13 cellular contexts compared by ENCODE assay signal in the genomic region with DNA sequence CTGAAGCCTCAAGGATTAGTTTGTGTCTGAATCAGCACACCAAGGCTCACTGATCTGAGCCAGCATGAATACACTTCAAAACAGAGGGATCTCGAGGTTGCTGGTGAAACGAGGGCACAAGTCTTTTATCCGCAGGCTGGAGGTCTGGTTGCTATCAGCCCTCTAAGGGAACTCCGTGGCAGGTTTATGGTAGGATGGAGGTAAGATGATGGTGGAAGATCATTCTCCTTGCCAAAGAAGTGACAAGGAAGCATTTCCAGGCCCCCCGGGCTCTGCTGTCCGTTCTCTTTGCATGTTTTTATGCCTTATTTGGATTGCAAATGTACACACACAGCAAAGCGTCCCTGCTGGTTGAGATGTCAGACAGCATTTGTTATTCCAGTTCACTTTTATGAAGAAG.
"Had no signal": no experiment of that assay in that cellular context is flagged by ENCODE, and none has a peak within 500 bp of the region (broad histone marks: within the 10 kb centered on the region; RNA-seq: fewer than 3 reads in every experiment).

No MANE protein-coding gene starts in this region.

- H3K27me3 ChIP-seq: ovary, thyroid gland had no signal

- H3K27ac Mint-ChIP-seq: activated CD4-positive, alpha-beta memory T cell treated with anti-CD3 and anti-CD28 coated beads, Interleukin-2, amount 10 ng/mL, durations not matched to agents 7 days and 5 days; activated CD4-positive, alpha-beta T cell treated with anti-CD3 and anti-CD28 coated beads for 36 hours; activated naive CD8-positive, alpha-beta T cell treated with anti-CD3 and anti-CD28 coated beads, Interleukin-2, amount 10 ng/mL, durations not matched to agents 7 days and 5 days; activated T-cell treated with anti-CD3 and anti-CD28 coated beads, Interleukin-2, amount 50 U/mL, for 72 hours; nephron had no signal

- DNase-seq: activated CD4-positive, alpha-beta memory T cell treated with anti-CD3 and anti-CD28 coated beads, Interleukin-2, amount 10 ng/mL, durations not matched to agents 7 days and 5 days; activated CD4-positive, alpha-beta T cell treated with anti-CD3 and anti-CD28 coated beads for 36 hours; activated gamma-delta T cell treated with Interleukin-2 at 50 U/mL for 16 hours; activated naive CD8-positive, alpha-beta T cell treated with anti-CD3 and anti-CD28 coated beads, Interleukin-2, amount 10 ng/mL, durations not matched to agents 7 days and 5 days; activated T-cell treated with anti-CD3 and anti-CD28 coated beads, Interleukin-2, amount 50 U/mL, for 72 hours; aorta; hippocampal formation; lower lobe of right lung; ovary; T1000; thyroid gland; WERI-Rb-1 had no signal

- H3K4me3 ChIP-seq: lower lobe of right lung, ovary, thyroid gland had no signal

- H3K9me3 Mint-ChIP-seq: activated CD4-positive, alpha-beta memory T cell treated with anti-CD3 and anti-CD28 coated beads, Interleukin-2, amount 10 ng/mL, durations not matched to agents 7 days and 5 days; activated naive CD8-positive, alpha-beta T cell treated with anti-CD3 and anti-CD28 coated beads, Interleukin-2, amount 10 ng/mL, durations not matched to agents 7 days and 5 days; activated T-cell treated with anti-CD3 and anti-CD28 coated beads, Interleukin-2, amount 50 U/mL, for 72 hours had no signal

- H3K4me1 ChIP-seq: lower lobe of right lung, thyroid gland had no signal

- H3K36me3 ChIP-seq: lower lobe of right lung, ovary, thyroid gland, WERI-Rb-1 had no signal

- H3K36me3 Mint-ChIP-seq: activated naive CD8-positive, alpha-beta T cell treated with anti-CD3 and anti-CD28 coated beads, Interleukin-2, amount 10 ng/mL, durations not matched to agents 7 days and 5 days had no signal

- H3K4me3 Mint-ChIP-seq: activated CD4-positive, alpha-beta memory T cell treated with anti-CD3 and anti-CD28 coated beads, Interleukin-2, amount 10 ng/mL, durations not matched to agents 7 days and 5 days; activated CD4-positive, alpha-beta T cell treated with anti-CD3 and anti-CD28 coated beads for 36 hours; activated naive CD8-positive, alpha-beta T cell treated with anti-CD3 and anti-CD28 coated beads, Interleukin-2, amount 10 ng/mL, durations not matched to agents 7 days and 5 days; activated T-cell treated with anti-CD3 and anti-CD28 coated beads, Interleukin-2, amount 50 U/mL, for 72 hours; nephron had no signal

- ATAC-seq: activated CD4-positive, alpha-beta T cell treated with anti-CD3 and anti-CD28 coated beads for 36 hours; activated T-cell treated with anti-CD3 and anti-CD28 coated beads, Interleukin-2, amount 50 U/mL, for 72 hours; lower lobe of right lung had no signal

- H3K9me3 ChIP-seq: lower lobe of right lung, ovary, thyroid gland had no signal

- H3K4me1 Mint-ChIP-seq: activated CD4-positive, alpha-beta memory T cell treated with anti-CD3 and anti-CD28 coated beads, Interleukin-2, amount 10 ng/mL, durations not matched to agents 7 days and 5 days; activated CD4-positive, alpha-beta T cell treated with anti-CD3 and anti-CD28 coated beads for 36 hours; activated naive CD8-positive, alpha-beta T cell treated with anti-CD3 and anti-CD28 coated beads, Interleukin-2, amount 10 ng/mL, durations not matched to agents 7 days and 5 days had no signal

- H3K27ac ChIP-seq: lower lobe of right lung, ovary, thyroid gland, WERI-Rb-1 had no signal
